23 cellular contexts compared by ENCODE assay signal in genomic region chr10:67175354-67175753, GRCh38.
DNase-seq lines count a peak whose midpoint lies in the region; ATAC-seq, FAIRE-seq and TF ChIP-seq lines count a peak whose summit lies in the region.
"Had no signal": no experiment of that assay in that cellular context is flagged by ENCODE, and none has a peak within 500 bp of the region (broad histone marks: within the 10 kb centered on the region; RNA-seq: fewer than 3 reads in every experiment).

No MANE protein-coding gene starts in this region.

- no peak overlapping the region for H3K14ac ChIP-seq in H1 (ENCODE audit: insufficient read length)

- no peak for TF ChIP-seq POLR2A in H1 (IDR thresholded peaks at IDR 0.05; ENCODE audit: control extremely low read depth in 1 of 2, low read depth in 2 of 2, low read length in 2 of 2)

- TF ChIP-seq RAD21 in H1 (IDR thresholded peaks at IDR 0.05 in 1 of 2, conservative IDR thresholded peaks at IDR 0.05 in 1 of 2; ENCODE audit: low read depth in 2 of 2, low read length in 2 of 2), result no peak

- no peaks in the 10 kb centered on the region for H3K9me3 ChIP-seq in H1 (ENCODE audit: insufficient read depth in 2 of 2, low read depth in 1 of 2, low read length in 1 of 2)
- H3K9me3 ChIP-seq: BE2C; BLaER1 treated with 17β-estradiol and CSF1 and Interleukin-3, amounts not matched to agents 10 nM and 100 nM had no signal

- no peak overlapping the region for H2BK15ac ChIP-seq in H1 (ENCODE audit: low read length)

- DNase-seq in Ammon's horn (ENCODE audit: low spot score) (peak; percentile 21), H1 (ENCODE audit: low read depth in 1 of 2, low spot score in 2 of 2) (no peak), pons (ENCODE audit: low spot score) (peak; percentile 64), amniotic stem cell (lab: John Stamatoyannopoulos, UW) (no peak), GM19238 (ENCODE audit: insufficient read length, low spot score) (no peak), urothelium cell line (ENCODE audit: low spot score) (no peak)
- DNase-seq: BE2C; CD4-positive, alpha-beta T cell; CD8-positive, alpha-beta memory T cell; DMS53; DMS79 treated with DMSO at 0.1 percent for 48 hours; GF-D8; HCEC 1CT had no signal

- no peaks in the 10 kb centered on the region for H3K4me1 ChIP-seq in H1 (replicated peaks in 1 of 4; ENCODE audit: control insufficient read depth in 3 of 4, insufficient read depth in 4 of 4, low read length in 3 of 4)
- H3K4me1 ChIP-seq: BE2C; BLaER1 treated with 17β-estradiol and CSF1 and Interleukin-3, amounts not matched to agents 10 nM and 100 nM had no signal

- CTCF ChIA-PET in H1 (lab: Charles Lee; ENCODE audit: partially characterized antibody), result no interaction called here

- 87% methylated on average over 2 of the region's 2 CpGs; no CpG with 5 or more reads in 1 of the 2 experiments for WGBS in H1 (ENCODE audit: extremely low coverage in 1 of 2, insufficient coverage in 1 of 2, insufficient read length in 1 of 2, insufficient replicate concordance in 2 of 2, low coverage in 1 of 2, low lambda C conversion rate in 2 of 2, missing lambda C conversion rate in 1 of 2), 2 experiments

- H3K56ac ChIP-seq in H1 (replicated peaks; ENCODE audit: insufficient read length, low read depth, low read length), result no peak overlapping the region

- FAIRE-seq in H1 (lab: Jason Lieb, UNC), result peak; percentile 39
- no peak for FAIRE-seq in urothelium cell line (lab: Jason Lieb, UNC)
- FAIRE-seq: A204.1, GM12891, GM18507, GM19239, H54 had no signal

- TF ChIP-seq EP300 in H1 (IDR thresholded peaks at IDR 0.05; ENCODE audit: borderline replicate concordance in 1 of 2, low read depth in 2 of 2, low read length in 2 of 2), result no peak

- H3K36me3 ChIP-seq in H1 (ENCODE audit: control insufficient read depth in 2 of 4, insufficient read depth in 4 of 4, low read length in 3 of 4), result no peaks in the 10 kb centered on the region; a peak in 1 of 8 replicates
- H3K36me3 ChIP-seq: BE2C; BLaER1 treated with 17β-estradiol and CSF1 and Interleukin-3, amounts not matched to agents 10 nM and 100 nM had no signal

- H2BK12ac ChIP-seq in H1 (ENCODE audit: low read depth, low read length), result no peak overlapping the region

- H3K27me3 ChIP-seq in H1 (replicated peaks in 1 of 4; ENCODE audit: control insufficient read depth in 3 of 4, extremely low read depth in 1 of 4, insufficient read depth in 3 of 4, low read length in 3 of 4) (no peaks in the 10 kb centered on the region), layer of hippocampus (ENCODE audit: control insufficient read depth, insufficient read depth, low read length) (no peaks in the 10 kb centered on the region)
- H3K27me3 ChIP-seq: BE2C; BLaER1 treated with 17β-estradiol and CSF1 and Interleukin-3, amounts not matched to agents 10 nM and 100 nM had no signal

- H3K27ac ChIP-seq in H1 (ENCODE audit: low read depth, low read length) (no peak overlapping the region), layer of hippocampus (ENCODE audit: low read depth, low read length) (peak overlapping the region; percentile 32)
- H3K27ac ChIP-seq: 22Rv1; BLaER1 treated with 17β-estradiol and CSF1 and Interleukin-3, amounts not matched to agents 10 nM and 100 nM had no signal

- no peak overlapping the region for H2BK120ac ChIP-seq in H1 (replicated peaks; ENCODE audit: low read depth, low read length)

- H3K4ac ChIP-seq in H1 (replicated peaks; ENCODE audit: insufficient read length, low read depth, low read length), result no peak overlapping the region

- POLR2A ChIA-PET in H1 (lab: Charles Lee; ENCODE audit: partially characterized antibody), result no interaction called here

- no peak overlapping the region for H3K23ac ChIP-seq in H1 (ENCODE audit: insufficient read length)

- H2AK5ac ChIP-seq in H1 (ENCODE audit: low read depth, low read length), result no peak overlapping the region

- no peaks in the 10 kb centered on the region for H3K79me2 ChIP-seq in H1 (ENCODE audit: control insufficient read depth in 1 of 2, insufficient read depth in 2 of 2, low read length in 2 of 2)

- no peak overlapping the region for H4K8ac ChIP-seq in H1 (ENCODE audit: extremely low read depth, insufficient read depth, low read length)

- no peak overlapping the region for H4K5ac ChIP-seq in H1 (ENCODE audit: insufficient read length, low read depth, low read length)

- no peak overlapping the region for H4K91ac ChIP-seq in H1 (replicated peaks; ENCODE audit: insufficient read length, low read length)

- H2BK20ac ChIP-seq in H1 (ENCODE audit: low read length), result no peak overlapping the region

- H3K4me2 ChIP-seq in H1 (ENCODE audit: insufficient read depth in 1 of 2, low read depth in 2 of 2, low read length in 2 of 2), result no peak overlapping the region
- H3K4me2 ChIP-seq: BLaER1 treated with 17β-estradiol and CSF1 and Interleukin-3, amounts not matched to agents 10 nM and 100 nM; GM23338 had no signal

- H2BK5ac ChIP-seq in H1 (ENCODE audit: low read depth, low read length), result no peak overlapping the region

- H3K18ac ChIP-seq in H1 (ENCODE audit: extremely low read depth, low read length), result no peak overlapping the region

- no peaks in the 10 kb centered on the region for H3K79me1 ChIP-seq in H1 (ENCODE audit: low read depth, low read length)

- TF ChIP-seq CTCF in H1 (IDR thresholded peaks at IDR 0.05; ENCODE audit: control extremely low read depth in 1 of 3, insufficient read depth in 1 of 3, low read depth in 1 of 3, low read length in 3 of 3), result no peak

- no peaks in the 10 kb centered on the region for H3K23me2 ChIP-seq in H1 (ENCODE audit: low read depth, low read length)

- ATAC-seq in GM21786 (IDR thresholded peaks at IDR 0.05; ENCODE audit: unreplicated experiment), result no peak
- ATAC-seq: GM23338 had no signal

- no peak overlapping the region for H3K9ac ChIP-seq in H1 (replicated peaks in 1 of 4; ENCODE audit: extremely low read depth in 1 of 4, low read depth in 3 of 4, low read length in 3 of 4)
- H3K9ac ChIP-seq: BLaER1 treated with 17β-estradiol and CSF1 and Interleukin-3, amounts not matched to agents 10 nM and 100 nM had no signal

- no peak overlapping the region for H2AFZ ChIP-seq in H1 (ENCODE audit: low read length)
- H2AFZ ChIP-seq: GM23338 had no signal

- no peak overlapping the region for H3K4me3 ChIP-seq in H1 (ENCODE audit: extremely low read depth in 1 of 4, insufficient read depth in 2 of 4, low read depth in 3 of 4, low read length in 4 of 4)
- H3K4me3 ChIP-seq: BLaER1 treated with 17β-estradiol and CSF1 and Interleukin-3, amounts not matched to agents 10 nM and 100 nM; GM23338 had no signal

- H4K20me1 ChIP-seq in H1 (replicated peaks in 1 of 2; ENCODE audit: control insufficient read depth in 1 of 2, insufficient read depth in 2 of 2, low read length in 2 of 2), result no peaks in the 10 kb centered on the region
- H4K20me1 ChIP-seq: BLaER1 treated with 17β-estradiol and CSF1 and Interleukin-3, amounts not matched to agents 10 nM and 100 nM had no signal

TF ChIP-seq in H1, 55 proteins besides CTCF, POLR2A, EP300 and RAD21:
- TF ChIP-seq ASH2L (IDR thresholded peaks at IDR 0.05; ENCODE audit: low read length), result no peak
- TF ChIP-seq ZNF274 (IDR thresholded peaks at IDR 0.05; ENCODE audit: borderline replicate concordance, extremely low read depth, low read length), result no peak
- no peak for TF ChIP-seq SRF (IDR thresholded peaks at IDR 0.05; ENCODE audit: low read depth, low read length)
- TF ChIP-seq CEBPB (IDR thresholded peaks at IDR 0.05; ENCODE audit: low read depth, low read length), result no peak
- TF ChIP-seq YY1 (IDR thresholded peaks at IDR 0.05; ENCODE audit: low read depth, low read length), result no peak
- TF ChIP-seq BACH1 (IDR thresholded peaks at IDR 0.05; ENCODE audit: low read length), result no peak
- no peak for TF ChIP-seq FOSL1 (IDR thresholded peaks at IDR 0.05; ENCODE audit: insufficient read depth, low read depth, low read length)
- no peak for TF ChIP-seq KDM5A (IDR thresholded peaks at IDR 0.05; ENCODE audit: low read length)
- TF ChIP-seq NANOG (IDR thresholded peaks at IDR 0.05; ENCODE audit: insufficient read depth, low read depth, low read length, poor library complexity, severe bottlenecking), result no peak
- no peak for TF ChIP-seq TAF1 (IDR thresholded peaks at IDR 0.05; ENCODE audit: low read depth, low read length)
- TF ChIP-seq EGR1 (IDR thresholded peaks at IDR 0.05; ENCODE audit: borderline replicate concordance, low read depth, low read length), result no peak
- TF ChIP-seq HDAC6 (IDR thresholded peaks at IDR 0.05; ENCODE audit: low read depth, low read length), result no peak
- TF ChIP-seq CHD2 (IDR thresholded peaks at IDR 0.05; ENCODE audit: low read length), result no peak
- no peak for TF ChIP-seq BCL11A (IDR thresholded peaks at IDR 0.05; ENCODE audit: low read depth in 2 of 2, low read length in 2 of 2)
- no peak for TF ChIP-seq SP1 (IDR thresholded peaks at IDR 0.05; ENCODE audit: low read depth, low read length)
- TF ChIP-seq SIX5 (IDR thresholded peaks at IDR 0.05; ENCODE audit: low read depth, low read length), result no peak
- no peak for TF ChIP-seq EZH2 (IDR thresholded peaks at IDR 0.05; ENCODE audit: low read depth, low read length, severe bottlenecking)
- TF ChIP-seq TEAD4 (IDR thresholded peaks at IDR 0.05; ENCODE audit: low read depth, low read length), result no peak
- TF ChIP-seq CTBP2 (IDR thresholded peaks at IDR 0.05; ENCODE audit: borderline replicate concordance, insufficient read depth, insufficient read length, low read length), result no peak
- no peak for TF ChIP-seq RXRA (IDR thresholded peaks at IDR 0.05; ENCODE audit: insufficient read depth, low read depth, low read length)

Comparison
In these comparisons a context has a peak if more than half of its experiments do, and no peak if none do; other contexts are left out.
1. DNase-seq: peak in Ammon's horn (single experiment) and pons (single experiment); none in H1 (0 of 2), amniotic stem cell (single experiment), GM19238 (single experiment) and urothelium cell line (single experiment).